Comparison of ENCODE assay signal across 23 cellular contexts in the genomic region with DNA sequence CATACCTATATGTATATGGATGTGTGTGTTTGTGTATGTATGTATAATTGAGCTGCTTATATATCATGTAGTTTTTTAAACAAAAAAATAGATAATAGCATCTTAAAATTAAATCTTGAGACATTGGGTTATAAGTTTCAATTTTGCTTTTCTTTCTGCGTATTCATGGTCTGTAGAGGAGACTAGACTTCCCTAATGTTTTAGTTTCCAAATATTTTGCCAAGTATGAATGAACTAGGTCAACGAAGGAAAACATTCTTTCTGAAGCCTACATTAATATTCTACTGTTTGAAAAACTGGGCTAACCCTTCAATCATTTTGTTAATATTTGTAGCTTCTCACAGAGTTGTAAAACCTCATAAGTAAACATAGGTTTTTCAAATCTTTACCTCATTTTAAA.
"Had no signal": no experiment of that assay in that cellular context is flagged by ENCODE, and none has a peak within 500 bp of the region (broad histone marks: within the 10 kb centered on the region; RNA-seq: fewer than 3 reads in every experiment).

No MANE protein-coding gene starts in this region.

- H3K27ac Mint-ChIP-seq: activated CD4-positive, alpha-beta T cell treated with anti-CD3 and anti-CD28 coated beads, Interleukin-2, amount 10 ng/mL, durations not matched to agents 7 days and 5 days; activated CD8-positive, alpha-beta memory T cell treated with anti-CD3 and anti-CD28 coated beads, Interleukin-2, amount 10 ng/mL, durations not matched to agents 7 days and 5 days; activated CD8-positive, alpha-beta T cell treated with anti-CD3 and anti-CD28 coated beads for 36 hours; activated naive CD4-positive, alpha-beta T cell treated with anti-CD3 and anti-CD28 coated beads, Interleukin-2, amount 50 U/mL, for 72 hours; activated T-helper 1 cell treated with anti-CD3 and anti-CD28 coated beads, Interleukin-12 subunit alpha, Interleukin-12 subunit beta, Interleukin-2, Interleukin-4 antibody, amounts not matched to agents 30 ng/mL and 10 ng/mL and 1 ng/mL, durations not matched to agents 14 hours and 24 hours and 36 hours; naive thymus-derived CD4-positive, alpha-beta T cell; neural progenitor cell had no signal

- H3K36me3 ChIP-seq: adrenal gland, ascending aorta, breast epithelium, gastroesophageal sphincter, lower lobe of right lung, neural progenitor cell, prostate gland, tibial artery had no signal

- H3K27me3 ChIP-seq: adrenal gland, ascending aorta, breast epithelium, gastroesophageal sphincter, neural progenitor cell, tibial artery had no signal

- H3K36me3 Mint-ChIP-seq: activated CD8-positive, alpha-beta memory T cell treated with anti-CD3 and anti-CD28 coated beads, Interleukin-2, amount 10 ng/mL, durations not matched to agents 7 days and 5 days; activated naive CD4-positive, alpha-beta T cell treated with anti-CD3 and anti-CD28 coated beads, Interleukin-2, amount 50 U/mL, for 72 hours; naive thymus-derived CD4-positive, alpha-beta T cell had no signal

- H3K9ac ChIP-seq: neural progenitor cell had no signal

- H3K4me3 ChIP-seq: adrenal gland, breast epithelium, gastroesophageal sphincter, lower lobe of right lung, neural progenitor cell, prostate gland had no signal

- H3K9me3 ChIP-seq: adrenal gland, ascending aorta, breast epithelium, gastroesophageal sphincter, lower lobe of right lung, prostate gland, tibial artery had no signal

- H2AFZ ChIP-seq: neural progenitor cell had no signal

- H3K4me2 ChIP-seq: neural progenitor cell had no signal

- H3K4me1 ChIP-seq: adrenal gland, breast epithelium, lower lobe of right lung, neural progenitor cell, prostate gland had no signal

- H3K27me3 Mint-ChIP-seq: activated CD4-positive, alpha-beta T cell treated with anti-CD3 and anti-CD28 coated beads, Interleukin-2, amount 10 ng/mL, durations not matched to agents 7 days and 5 days had no signal

- ATAC-seq: activated CD4-positive, CD25-positive, alpha-beta regulatory T cell treated with anti-CD3 and anti-CD28 coated beads, Interleukin-2, amount 50 U/mL, for 24 hours; activated CD8-positive, alpha-beta memory T cell treated with anti-CD3 and anti-CD28 coated beads, Interleukin-2, amount 10 ng/mL, durations not matched to agents 7 days and 5 days; activated CD8-positive, alpha-beta T cell treated with anti-CD3 and anti-CD28 coated beads for 36 hours; activated naive CD4-positive, alpha-beta T cell treated with anti-CD3 and anti-CD28 coated beads, Interleukin-2, amount 50 U/mL, for 72 hours; gastroesophageal sphincter; lower lobe of right lung; naive thymus-derived CD4-positive, alpha-beta T cell; stimulated activated naive CD8-positive, alpha-beta T cell treated with anti-CD3 and anti-CD28 coated beads, Interleukin-15, Interleukin-2, amounts not matched to agents 100 U/mL and 50 U/mL, for 24 hours had no signal

- H3K4me1 Mint-ChIP-seq: activated CD8-positive, alpha-beta memory T cell treated with anti-CD3 and anti-CD28 coated beads, Interleukin-2, amount 10 ng/mL, durations not matched to agents 7 days and 5 days had no signal

- DNase-seq: activated CD4-positive, alpha-beta T cell treated with anti-CD3 and anti-CD28 coated beads, Interleukin-2, amount 10 ng/mL, durations not matched to agents 7 days and 5 days; activated CD8-positive, alpha-beta memory T cell treated with anti-CD3 and anti-CD28 coated beads, Interleukin-2, amount 10 ng/mL, durations not matched to agents 7 days and 5 days; activated CD8-positive, alpha-beta T cell treated with anti-CD3 and anti-CD28 coated beads for 36 hours; activated gamma-delta T cell; activated T-cell treated with anti-CD3 and anti-CD28 coated beads for 4 hours; adrenal gland; head of caudate nucleus; hypothalamus; lower lobe of right lung; naive thymus-derived CD4-positive, alpha-beta T cell; stimulated activated CD4-positive, alpha-beta T cell treated with anti-CD3 and anti-CD28 coated beads, Interleukin-4, amount 100 ng/mL, for 4 hours; stimulated activated naive CD8-positive, alpha-beta T cell treated with anti-CD3 and anti-CD28 coated beads, Interleukin-15, Interleukin-2, amounts not matched to agents 100 U/mL and 50 U/mL, for 24 hours; tibial artery had no signal

- H3K9me3 Mint-ChIP-seq: activated CD4-positive, alpha-beta T cell treated with anti-CD3 and anti-CD28 coated beads, Interleukin-2, amount 10 ng/mL, durations not matched to agents 7 days and 5 days; activated CD8-positive, alpha-beta T cell treated with anti-CD3 and anti-CD28 coated beads for 36 hours; activated naive CD4-positive, alpha-beta T cell treated with anti-CD3 and anti-CD28 coated beads, Interleukin-2, amount 50 U/mL, for 72 hours; activated T-helper 1 cell treated with anti-CD3 and anti-CD28 coated beads, Interleukin-12 subunit alpha, Interleukin-12 subunit beta, Interleukin-2, Interleukin-4 antibody, amounts not matched to agents 30 ng/mL and 10 ng/mL and 1 ng/mL, durations not matched to agents 14 hours and 24 hours and 36 hours; naive thymus-derived CD4-positive, alpha-beta T cell had no signal

- H3K27ac ChIP-seq: adrenal gland, ascending aorta, epithelial cell of prostate, gastroesophageal sphincter, lower lobe of right lung, neural progenitor cell, prostate gland, VCaP had no signal

- H3K4me3 Mint-ChIP-seq: activated CD4-positive, alpha-beta T cell treated with anti-CD3 and anti-CD28 coated beads, Interleukin-2, amount 10 ng/mL, durations not matched to agents 7 days and 5 days; activated CD8-positive, alpha-beta memory T cell treated with anti-CD3 and anti-CD28 coated beads, Interleukin-2, amount 10 ng/mL, durations not matched to agents 7 days and 5 days; activated CD8-positive, alpha-beta T cell treated with anti-CD3 and anti-CD28 coated beads for 36 hours; activated T-helper 1 cell treated with anti-CD3 and anti-CD28 coated beads, Interleukin-12 subunit alpha, Interleukin-12 subunit beta, Interleukin-2, Interleukin-4 antibody, amounts not matched to agents 30 ng/mL and 10 ng/mL and 1 ng/mL, durations not matched to agents 14 hours and 24 hours and 36 hours; naive thymus-derived CD4-positive, alpha-beta T cell; neural progenitor cell had no signal
